12 cellular contexts compared by ENCODE assay signal in the genomic region with DNA sequence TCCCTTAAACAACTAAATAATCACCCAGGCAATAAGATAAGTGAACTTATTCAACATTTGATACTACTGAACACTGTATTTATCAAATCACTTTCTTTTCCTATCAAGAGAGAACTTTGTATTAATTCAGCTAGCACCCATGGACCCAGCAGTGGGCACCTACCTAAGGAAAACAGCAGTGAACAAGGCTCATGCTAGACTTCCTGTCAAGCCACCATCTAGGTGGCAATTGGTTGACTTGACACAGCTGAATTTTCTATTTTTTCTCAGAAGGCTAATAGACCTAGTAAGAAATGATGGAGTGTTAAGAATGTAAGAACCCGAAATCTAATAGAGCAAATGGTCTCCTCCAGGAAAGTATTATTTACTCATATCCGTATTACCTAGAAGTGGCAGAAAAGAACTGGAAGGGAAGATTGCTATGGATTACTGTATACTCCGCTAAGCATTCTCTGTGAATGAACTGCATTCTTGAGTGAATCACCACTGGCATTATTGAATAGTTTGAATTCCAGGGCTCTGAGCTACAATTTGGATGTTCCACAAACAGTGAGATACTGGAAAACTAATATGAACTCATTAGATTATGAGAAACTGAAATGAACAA.
DNase-seq lines count a peak whose midpoint lies in the region; ATAC-seq, FAIRE-seq and TF ChIP-seq lines count a peak whose summit lies in the region.
"Had no signal": no experiment of that assay in that cellular context is flagged by ENCODE, and none has a peak within 500 bp of the region (broad histone marks: within the 10 kb centered on the region; RNA-seq: fewer than 3 reads in every experiment).

No MANE protein-coding gene starts in this region.

- H3K4me1 ChIP-seq in lung (ENCODE audit: control insufficient read depth in 2 of 2, insufficient read depth in 2 of 2, low read length in 2 of 2): no peaks in the 10 kb centered on the region
- no peaks in the 10 kb centered on the region for H3K4me1 ChIP-seq in CD8-positive, alpha-beta T cell (ENCODE audit: insufficient read depth, low read length)
- H3K4me1 ChIP-seq: BLaER1 treated with 17β-estradiol and CSF1 and Interleukin-3, amounts not matched to agents 10 nM and 100 nM had no signal

- no peaks in the 10 kb centered on the region for H3K4me1 Mint-ChIP-seq in CD8-positive, alpha-beta T cell (ENCODE audit: low read depth)

- no peaks in the 10 kb centered on the region for H3K27me3 ChIP-seq in bronchial epithelial cell (ENCODE audit: control insufficient read depth, insufficient read depth, low read length)
- no peaks in the 10 kb centered on the region for H3K27me3 ChIP-seq in lung (ENCODE audit: control insufficient read depth, insufficient read depth)
- H3K27me3 ChIP-seq in CD8-positive, alpha-beta T cell (ENCODE audit: insufficient read depth, low read length): no peaks in the 10 kb centered on the region
- H3K27me3 ChIP-seq: BLaER1 treated with 17β-estradiol and CSF1 and Interleukin-3, amounts not matched to agents 10 nM and 100 nM had no signal

- ATAC-seq in lung (ENCODE audit: insufficient read depth, low FRiP score): peak; percentile 44
- no peak for ATAC-seq in GM21367 (IDR thresholded peaks at IDR 0.05; ENCODE audit: unreplicated experiment)
- ATAC-seq in GM18907 (IDR thresholded peaks at IDR 0.05; ENCODE audit: unreplicated experiment): no peak
- ATAC-seq in CD8-positive, alpha-beta T cell: no peak

- peaks cover 18% of the 10 kb centered on the region for H3K9me3 Mint-ChIP-seq in CD8-positive, alpha-beta T cell

- CTCF ChIA-PET in CD8-positive, alpha-beta T cell (lab: Charles Lee): no interaction called here

- no peaks in the 10 kb centered on the region for H3K36me3 ChIP-seq in bronchial epithelial cell (ENCODE audit: control insufficient read depth, insufficient read depth, low read length)
- no peaks in the 10 kb centered on the region for H3K36me3 ChIP-seq in lung (ENCODE audit: control insufficient read depth in 2 of 2, insufficient read depth in 2 of 2, low read length in 2 of 2)
- no peaks in the 10 kb centered on the region for H3K36me3 ChIP-seq in CD8-positive, alpha-beta T cell (ENCODE audit: insufficient read depth, low read length)
- H3K36me3 ChIP-seq: BLaER1 treated with 17β-estradiol and CSF1 and Interleukin-3, amounts not matched to agents 10 nM and 100 nM had no signal

- H3K9me3 ChIP-seq in lung (ENCODE audit: control insufficient read depth in 2 of 2, insufficient read depth in 1 of 2, low read length in 1 of 2): no peaks in the 10 kb centered on the region
- no peaks in the 10 kb centered on the region for H3K9me3 ChIP-seq in CD8-positive, alpha-beta T cell (ENCODE audit: low read length)
- H3K9me3 ChIP-seq: BLaER1 treated with 17β-estradiol and CSF1 and Interleukin-3, amounts not matched to agents 10 nM and 100 nM had no signal

- no peak for FAIRE-seq in bronchial epithelial cell (lab: Jason Lieb, UNC)

- in situ Hi-C loops in G401 (cut with HindIII; ENCODE audit: low sequenced_read_pairs): no loop called here

- DNase-seq in 8988T (peak; percentile 4), HPDE6-E6E7 (ENCODE audit: extremely low spot score) (peak; percentile 26), bronchial epithelial cell (ENCODE audit: low read depth) (peak; percentile 90), lung (ENCODE audit: low spot score) (no peak), G401 (ENCODE audit: low spot score) (no peak)
- no peak for DNase-seq in CD8-positive, alpha-beta T cell
- DNase-seq: activated T-cell treated with anti-CD3 and anti-CD28 coated beads, Interleukin-2, amount 50 U/mL, for 1 hour had no signal

- 69 to 91% methylated on average over 3 of the region's 3 CpGs for WGBS in lung, 2 donors

- H3K27ac Mint-ChIP-seq in CD8-positive, alpha-beta T cell: no peak overlapping the region
- H3K27ac Mint-ChIP-seq: T-helper 1 cell treated with Interleukin-12 subunit alpha and Interleukin-12 subunit beta and Interleukin-4 antibody, amounts not matched to agents 30 μg/mL and 1 μg/mL, for 36 hours had no signal

- intact Hi-C loops in CD8-positive, alpha-beta T cell (cut with DNase I, micrococcal nuclease): loop anchor here in 1 of 2 experiments (5.0 kb wide), 1 partner anchor 38 kb away; no protein-coding TSS in a partner anchor

- POLR2A ChIA-PET in CD8-positive, alpha-beta T cell (lab: Charles Lee): no interaction called here

- no peak overlapping the region for H3K4me3 Mint-ChIP-seq in CD8-positive, alpha-beta T cell
- H3K4me3 Mint-ChIP-seq: nephron; T-helper 1 cell treated with Interleukin-12 subunit alpha and Interleukin-12 subunit beta and Interleukin-4 antibody, amounts not matched to agents 30 μg/mL and 1 μg/mL, for 36 hours had no signal

- peak overlapping the region in 1 of 2 donors; percentile 50 for H3K27ac ChIP-seq in lung (ENCODE audit: low read depth in 1 of 2, low read length in 1 of 2)
- H3K27ac ChIP-seq in CD8-positive, alpha-beta T cell (ENCODE audit: low read depth, low read length): no peak overlapping the region
- H3K27ac ChIP-seq: BLaER1 treated with 17β-estradiol and CSF1 and Interleukin-3, amounts not matched to agents 10 nM and 100 nM had no signal

- TF ChIP-seq CTCF in bronchial epithelial cell (IDR thresholded peaks at IDR 0.05; ENCODE audit: insufficient read depth, low read length, severe bottlenecking) (no peak), lung (IDR thresholded peaks at IDR 0.05; ENCODE audit: control extremely low read depth, extremely low read depth) (no peak)
- no peak for TF ChIP-seq CTCF in CD8-positive, alpha-beta T cell (IDR thresholded peaks at IDR 0.05)

- H3K36me3 Mint-ChIP-seq in CD8-positive, alpha-beta T cell: no peaks in the 10 kb centered on the region

- no peaks in the 10 kb centered on the region for H3K27me3 Mint-ChIP-seq in CD8-positive, alpha-beta T cell (ENCODE audit: low read depth)

- no peak overlapping the region for H3K4me3 ChIP-seq in bronchial epithelial cell (ENCODE audit: low read depth, low read length)
- no peak overlapping the region for H3K4me3 ChIP-seq in lung
- H3K4me3 ChIP-seq in CD8-positive, alpha-beta T cell (ENCODE audit: low read depth, low read length): no peak overlapping the region
- H3K4me3 ChIP-seq: BLaER1 treated with 17β-estradiol and CSF1 and Interleukin-3, amounts not matched to agents 10 nM and 100 nM had no signal

Comparison
In these comparisons a context has a peak if more than half of its experiments do, and no peak if none do; other contexts are left out.
1. DNase-seq: peak in 8988T (single experiment), HPDE6-E6E7 (single experiment) and bronchial epithelial cell (single experiment); none in lung (single experiment), G401 (single experiment) and CD8-positive, alpha-beta T cell (0 of 7).